In the genomic region with DNA sequence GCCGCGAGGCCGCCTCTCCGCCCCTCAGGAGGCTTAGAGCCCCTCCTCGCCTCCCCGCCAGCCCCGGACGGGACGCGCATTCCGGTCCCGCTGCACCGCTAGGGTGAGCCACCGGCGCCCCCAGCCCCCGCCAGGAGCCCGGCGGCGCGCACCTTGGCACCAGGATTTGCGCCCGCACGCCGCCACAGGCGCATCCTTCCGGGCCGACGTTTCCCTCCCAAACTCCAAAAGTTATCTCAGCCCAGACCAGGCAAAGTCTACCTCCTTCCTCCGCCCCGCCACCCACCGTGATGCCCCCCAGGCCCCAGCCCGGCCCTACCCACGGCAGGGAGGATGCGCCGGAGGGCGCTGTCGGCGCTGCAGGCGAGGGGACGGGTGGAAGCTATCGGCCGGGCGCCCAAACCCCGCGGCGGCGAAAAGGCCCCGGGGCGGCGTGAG, we compare ENCODE assay signal across 8 cellular contexts. TPM values are rescaled to one million over a fixed set of nuclear protein-coding genes. Genes with fewer than 3 reads are reported as not detected.
DNase-seq lines count a peak whose midpoint lies in the region; ATAC-seq and TF ChIP-seq lines count a peak whose summit lies in the region.

No MANE protein-coding gene starts in this region.

- H3K4me1 ChIP-seq in effector memory CD4-positive, alpha-beta T cell (ENCODE audit: control insufficient read depth, insufficient read depth, low read length, poor library complexity, severe bottlenecking), result peaks cover 3% of the 10 kb centered on the region
- H3K4me1 ChIP-seq in muscle layer of colon (ENCODE audit: insufficient read depth, low read length) (no peaks in the 10 kb centered on the region), transverse colon (peaks cover 0 to 5% (median 2%) of the 10 kb centered on the region in 4 donors)

- no peaks in the 10 kb centered on the region for H3K27me3 ChIP-seq in effector memory CD4-positive, alpha-beta T cell (replicated peaks; ENCODE audit: control insufficient read depth, insufficient read depth, low read length, poor library complexity, severe bottlenecking)
- no peaks in the 10 kb centered on the region for H3K27me3 ChIP-seq in muscle layer of colon (ENCODE audit: control insufficient read depth in 1 of 2, insufficient read depth in 2 of 2, low read length in 2 of 2)
- no peaks in the 10 kb centered on the region for H3K27me3 ChIP-seq in transverse colon

- in situ Hi-C loops in transverse colon (cut with MboI; ENCODE audit: low pct_ligation_motif_present in 1 of 4, low pct_unique_long_range_greater_than_20kb in 1 of 4, low sequenced_read_pairs in 3 of 4), result no loop called here

- H3K27ac ChIP-seq in VCaP (peak overlapping the region; percentile 67), muscle layer of colon (ENCODE audit: low read depth, low read length) (peak overlapping the region; percentile 56), transverse colon (peak overlapping the region in 3 of 4 donors; percentile 36 to 65 (median 65))
- no peak overlapping the region for H3K27ac ChIP-seq in effector memory CD4-positive, alpha-beta T cell (ENCODE audit: insufficient read depth, low read length, poor library complexity, severe bottlenecking)

- no peak overlapping the region for H3K9ac ChIP-seq in muscle layer of colon (ENCODE audit: low read length)

- TF ChIP-seq POLR2A in transverse colon (IDR thresholded peaks at IDR 0.05), result no peak

- WGBS in transverse colon (ENCODE audit: low coverage in 1 of 2), 2 donors, result 65% methylated on average over 45 of the region's 50 CpGs; no CpG with 5 or more reads in 1 of the 2 donors

- no peak for TF ChIP-seq EP300 in transverse colon (IDR thresholded peaks at IDR 0.05; ENCODE audit: low read depth)

- DNase-seq in NCI-H82 (lab: John Stamatoyannopoulos, UW), result peak; percentile 61
- DNase-seq in NCI-H82 treated with DMSO at 0.1 percent for 48 hours (lab: John Stamatoyannopoulos, UW; ENCODE audit: unreplicated experiment), result no peak
- no peak for DNase-seq in effector memory CD4-positive, alpha-beta T cell
- peak; percentile 8 for DNase-seq in transverse colon
- DNase-seq in inferior parietal cortex (ENCODE audit: extremely low spot score), result no peak

- H3K9me3 ChIP-seq in effector memory CD4-positive, alpha-beta T cell (ENCODE audit: control insufficient read depth, low read length), result no peaks in the 10 kb centered on the region
- no peaks in the 10 kb centered on the region for H3K9me3 ChIP-seq in muscle layer of colon (ENCODE audit: low read length)
- H3K9me3 ChIP-seq in transverse colon, result no peaks in the 10 kb centered on the region

- no peaks in the 10 kb centered on the region for H3K36me3 ChIP-seq in effector memory CD4-positive, alpha-beta T cell (ENCODE audit: control insufficient read depth, insufficient read depth, low read length)
- H3K36me3 ChIP-seq in muscle layer of colon (ENCODE audit: insufficient read depth, low read length) (no peaks in the 10 kb centered on the region), transverse colon (no peaks in the 10 kb centered on the region)

- H3K4me3 ChIP-seq in effector memory CD4-positive, alpha-beta T cell (ENCODE audit: insufficient read depth, low read depth, low read length, poor library complexity, severe bottlenecking), result peak overlapping the region; percentile 52
- H3K4me3 ChIP-seq in muscle layer of colon (ENCODE audit: low read depth in 1 of 2, low read length in 2 of 2), result peak overlapping the region; percentile 33 to 64
- peak overlapping the region; percentile 43 to 66 (median 48) for H3K4me3 ChIP-seq in transverse colon

- intact Hi-C loops in transverse colon (cut with DNase I; ENCODE audit: low total_unique reads), result no loop called here

- peak; percentile 48 for TF ChIP-seq CTCF in VCaP (conservative IDR thresholded peaks at IDR 0.05)
- TF ChIP-seq CTCF in transverse colon (IDR thresholded peaks at IDR 0.05), result no peak

- no peak for ATAC-seq in HG03045 (IDR thresholded peaks at IDR 0.05; ENCODE audit: unreplicated experiment)

RNA-seq across cellular contexts. Expression of a gene that starts 0.5 kb away (rescaled TPM):
- total RNA-seq in transverse colon, result 10 to 100 TPM in 1 of 4 donors, 1 to 10 TPM in 3; 1.1 to 15.9 (median 1.4) TPM

Comparison
In these comparisons a context has a peak if more than half of its experiments do, and no peak if none do; other contexts are left out.
1. DNase-seq: peak in NCI-H82 (single experiment) and transverse colon (single experiment); none in NCI-H82 treated with DMSO at 0.1 percent for 48 hours (single experiment), effector memory CD4-positive, alpha-beta T cell (0 of 3) and inferior parietal cortex (single experiment).
2. Peak in every context shown above with its lines, with median percentiles within 50 percentile points of each other: H3K4me3 ChIP-seq.